In genomic region chr22:30433773-30434172, GRCh38 we compare ENCODE assay signal across 20 cellular contexts. TPM values are rescaled to one million over a fixed set of nuclear protein-coding genes. Genes with fewer than 3 reads are reported as not detected.
DNase-seq lines count a peak whose midpoint lies in the region; ATAC-seq and TF ChIP-seq lines count a peak whose summit lies in the region.
"Had no signal": no experiment of that assay in that cellular context is flagged by ENCODE, and none has a peak within 500 bp of the region (broad histone marks: within the 10 kb centered on the region; RNA-seq: fewer than 3 reads in every experiment).

No MANE protein-coding gene starts in this region.

- DNase-seq in activated CD8-positive, alpha-beta T cell treated with anti-CD3 and anti-CD28 coated beads for 36 hours: peak; percentile 51
- no peak for DNase-seq in activated CD8-positive, alpha-beta T cell treated with anti-CD3 and anti-CD28 coated beads, Interleukin-2, amount 10 ng/mL, durations not matched to agents 7 days and 5 days
- no peak for DNase-seq in T-helper 17 cell
- peak; percentile 29 for DNase-seq in myocyte (ENCODE audit: low read depth)
- no peak for DNase-seq in foreskin fibroblast
- no peak for DNase-seq in OCI-M1 (lab: John Stamatoyannopoulos, UW)
- DNase-seq: 8988T, C1 segment of cervical spinal cord, COR-L47, Kasumi-1, NCI-H1417, NCI-H1930, NCI-H2171 treated with DMSO at 0.1 percent for 48 hours, NCI-H774 had no signal

- peaks cover 3% of the 10 kb centered on the region for H3K9me3 ChIP-seq in T-helper 17 cell (ENCODE audit: control insufficient read depth, low read length, poor library complexity, severe bottlenecking)

- intact Hi-C loops in activated CD8-positive, alpha-beta T cell treated with anti-CD3 and anti-CD28 coated beads for 36 hours (cut with micrococcal nuclease): no loop called here

- CTCF ChIA-PET in activated CD8-positive, alpha-beta T cell treated with anti-CD3 and anti-CD28 coated beads for 36 hours (lab: Charles Lee): interaction anchor here (1.4 to 7.1 kb wide), 5 partner anchors 10 to 146 kb away, joined by 5 to 65 read pairs (median 6); partner anchors contain the start of genes MTFP1, RNF215 and SEC14L2
- CTCF ChIA-PET in activated CD8-positive, alpha-beta T cell treated with anti-CD3 and anti-CD28 coated beads, Interleukin-2, amount 10 ng/mL, durations not matched to agents 7 days and 5 days (lab: Charles Lee): interaction anchor here (1.9 to 2.8 kb wide), 3 partner anchors 9 to 41 kb away, joined by 8 to 12 read pairs (median 9); partner anchors contain the start of gene MTFP1

- peak overlapping the region; percentile 96 for H3K27ac Mint-ChIP-seq in activated CD8-positive, alpha-beta T cell treated with anti-CD3 and anti-CD28 coated beads for 36 hours
- H3K27ac Mint-ChIP-seq in activated CD8-positive, alpha-beta T cell treated with anti-CD3 and anti-CD28 coated beads, Interleukin-2, amount 10 ng/mL, durations not matched to agents 7 days and 5 days: no peak overlapping the region
- peak overlapping the region; percentile 80 for H3K27ac Mint-ChIP-seq in T-helper 17 cell
- H3K27ac Mint-ChIP-seq in stimulated activated naive CD8-positive, alpha-beta T cell treated with anti-CD3 and anti-CD28 coated beads, Interleukin-15, Interleukin-2, amounts not matched to agents 100 ng/mL and 50 ng/mL, for 24 hours: peak overlapping the region; percentile 79

- H3K4me1 Mint-ChIP-seq in activated CD8-positive, alpha-beta T cell treated with anti-CD3 and anti-CD28 coated beads for 36 hours (ENCODE audit: low read depth): peaks cover 32% of the 10 kb centered on the region
- peaks cover 22% of the 10 kb centered on the region for H3K4me1 Mint-ChIP-seq in activated CD8-positive, alpha-beta T cell treated with anti-CD3 and anti-CD28 coated beads, Interleukin-2, amount 10 ng/mL, durations not matched to agents 7 days and 5 days (ENCODE audit: low read depth)
- H3K4me1 Mint-ChIP-seq in T-helper 17 cell: peaks cover 6% of the 10 kb centered on the region
- peaks cover 33% of the 10 kb centered on the region for H3K4me1 Mint-ChIP-seq in stimulated activated naive CD8-positive, alpha-beta T cell treated with anti-CD3 and anti-CD28 coated beads, Interleukin-15, Interleukin-2, amounts not matched to agents 100 ng/mL and 50 ng/mL, for 24 hours (ENCODE audit: low read depth)

- H3K9me3 Mint-ChIP-seq in activated CD8-positive, alpha-beta T cell treated with anti-CD3 and anti-CD28 coated beads for 36 hours: peaks cover 5% of the 10 kb centered on the region
- peaks cover 4% of the 10 kb centered on the region for H3K9me3 Mint-ChIP-seq in activated CD8-positive, alpha-beta T cell treated with anti-CD3 and anti-CD28 coated beads, Interleukin-2, amount 10 ng/mL, durations not matched to agents 7 days and 5 days (ENCODE audit: insufficient read depth)
- H3K9me3 Mint-ChIP-seq in stimulated activated naive CD8-positive, alpha-beta T cell treated with anti-CD3 and anti-CD28 coated beads, Interleukin-15, Interleukin-2, amounts not matched to agents 100 ng/mL and 50 ng/mL, for 24 hours: peaks cover 17% of the 10 kb centered on the region

- TF ChIP-seq CTCF in activated CD8-positive, alpha-beta T cell treated with anti-CD3 and anti-CD28 coated beads for 36 hours (IDR thresholded peaks at IDR 0.05): no peak
- TF ChIP-seq CTCF in foreskin fibroblast (IDR thresholded peaks at IDR 0.05; ENCODE audit: low read depth, low read length): no peak

- H3K4me3 ChIP-seq in foreskin fibroblast (ENCODE audit: low read depth in 1 of 2, low read length in 2 of 2): no peak overlapping the region

- peaks cover 28% of the 10 kb centered on the region for H3K36me3 Mint-ChIP-seq in activated CD8-positive, alpha-beta T cell treated with anti-CD3 and anti-CD28 coated beads for 36 hours (ENCODE audit: low read depth)
- peaks cover 24% of the 10 kb centered on the region for H3K36me3 Mint-ChIP-seq in activated CD8-positive, alpha-beta T cell treated with anti-CD3 and anti-CD28 coated beads, Interleukin-2, amount 10 ng/mL, durations not matched to agents 7 days and 5 days (ENCODE audit: low read depth)
- peaks cover 2% of the 10 kb centered on the region for H3K36me3 Mint-ChIP-seq in T-helper 17 cell (ENCODE audit: low read depth)
- H3K36me3 Mint-ChIP-seq in stimulated activated naive CD8-positive, alpha-beta T cell treated with anti-CD3 and anti-CD28 coated beads, Interleukin-15, Interleukin-2, amounts not matched to agents 100 ng/mL and 50 ng/mL, for 24 hours (ENCODE audit: low read depth): peaks cover 17% of the 10 kb centered on the region

- POLR2A ChIA-PET in activated CD8-positive, alpha-beta T cell treated with anti-CD3 and anti-CD28 coated beads for 36 hours (lab: Charles Lee): interaction anchor here (1.0 to 6.6 kb wide), 5 partner anchors 8 to 146 kb away, joined by 3 to 78 read pairs (median 3); partner anchors contain the start of gene MTFP1
- POLR2A ChIA-PET in activated CD8-positive, alpha-beta T cell treated with anti-CD3 and anti-CD28 coated beads, Interleukin-2, amount 10 ng/mL, durations not matched to agents 7 days and 5 days (lab: Charles Lee): interaction anchor here (7.1 kb wide), 1 partner anchor 9 kb away, joined by 39 read pairs; the partner anchor contains the start of gene MTFP1

- no peak overlapping the region for H3K4me3 Mint-ChIP-seq in activated CD8-positive, alpha-beta T cell treated with anti-CD3 and anti-CD28 coated beads for 36 hours
- no peak overlapping the region for H3K4me3 Mint-ChIP-seq in activated CD8-positive, alpha-beta T cell treated with anti-CD3 and anti-CD28 coated beads, Interleukin-2, amount 10 ng/mL, durations not matched to agents 7 days and 5 days
- no peak overlapping the region for H3K4me3 Mint-ChIP-seq in T-helper 17 cell
- peak overlapping the region; percentile 32 for H3K4me3 Mint-ChIP-seq in stimulated activated naive CD8-positive, alpha-beta T cell treated with anti-CD3 and anti-CD28 coated beads, Interleukin-15, Interleukin-2, amounts not matched to agents 100 ng/mL and 50 ng/mL, for 24 hours

- peak; percentile 38 for ATAC-seq in activated CD8-positive, alpha-beta T cell treated with anti-CD3 and anti-CD28 coated beads for 36 hours
- no peak for ATAC-seq in activated CD8-positive, alpha-beta T cell treated with anti-CD3 and anti-CD28 coated beads, Interleukin-2, amount 10 ng/mL, durations not matched to agents 7 days and 5 days
- ATAC-seq in T-helper 17 cell (no peak), HG02798 (IDR thresholded peaks at IDR 0.05; ENCODE audit: poor library complexity, unreplicated experiment) (no peak)
- ATAC-seq: Panc1, Right ventricle myocardium inferior had no signal

- H3K27me3 Mint-ChIP-seq in activated CD8-positive, alpha-beta T cell treated with anti-CD3 and anti-CD28 coated beads for 36 hours: peaks cover 3% of the 10 kb centered on the region
- H3K27me3 Mint-ChIP-seq in activated CD8-positive, alpha-beta T cell treated with anti-CD3 and anti-CD28 coated beads, Interleukin-2, amount 10 ng/mL, durations not matched to agents 7 days and 5 days (ENCODE audit: low read depth): peaks cover 11% of the 10 kb centered on the region
- peaks cover 8% of the 10 kb centered on the region for H3K27me3 Mint-ChIP-seq in T-helper 17 cell
- peaks cover 5% of the 10 kb centered on the region for H3K27me3 Mint-ChIP-seq in stimulated activated naive CD8-positive, alpha-beta T cell treated with anti-CD3 and anti-CD28 coated beads, Interleukin-15, Interleukin-2, amounts not matched to agents 100 ng/mL and 50 ng/mL, for 24 hours

RNA-seq across cellular contexts. Expression of gene MTFP1, which starts 8.2 kb away (rescaled TPM):
- total RNA-seq in activated CD8-positive, alpha-beta T cell treated with anti-CD3 and anti-CD28 coated beads for 36 hours: 10 to 100 TPM; 89.8 to 93.8 TPM
- total RNA-seq in activated CD8-positive, alpha-beta T cell treated with anti-CD3 and anti-CD28 coated beads, Interleukin-2, amount 10 ng/mL, durations not matched to agents 7 days and 5 days: 10 to 100 TPM; 67.4 to 68.0 TPM
- 10 to 100 TPM; 54.3 to 69.4 TPM for total RNA-seq in T-helper 17 cell
- total RNA-seq in myocyte: 10.6 and 16.3 TPM in 2 replicates
- 14.9 TPM for polyA plus RNA-seq in myocyte (2012)

RNA-seq across cellular contexts. Expression of gene SEC14L2, which starts 37.0 kb away (rescaled TPM):
- total RNA-seq in activated CD8-positive, alpha-beta T cell treated with anti-CD3 and anti-CD28 coated beads for 36 hours: 10 to 100 TPM; 15.1 to 15.4 TPM
- total RNA-seq in activated CD8-positive, alpha-beta T cell treated with anti-CD3 and anti-CD28 coated beads, Interleukin-2, amount 10 ng/mL, durations not matched to agents 7 days and 5 days: 10 to 100 TPM in 1 of 2 experiments, 1 to 10 TPM in 1; 9.7 to 13.1 TPM
- total RNA-seq in T-helper 17 cell (10 to 100 TPM; 37.2 to 62.6 TPM), myocyte (3.4 and 12.2 TPM in 2 replicates)
- 116 TPM for polyA plus RNA-seq in myocyte (2012)

RNA-seq across cellular contexts. Expression of gene SEC14L3, which starts 38.0 kb away (rescaled TPM):
- not detected for total RNA-seq in activated CD8-positive, alpha-beta T cell treated with anti-CD3 and anti-CD28 coated beads for 36 hours
- total RNA-seq in activated CD8-positive, alpha-beta T cell treated with anti-CD3 and anti-CD28 coated beads, Interleukin-2, amount 10 ng/mL, durations not matched to agents 7 days and 5 days: not detected
- total RNA-seq in T-helper 17 cell: not detected
- not detected in 2 replicates for total RNA-seq in myocyte
- polyA plus RNA-seq in myocyte (2012): not detected
- total RNA-seq: H1, NCI-H460, Right ventricle myocardium inferior had no signal
- polyA plus RNA-seq: H1 had no signal

RNA-seq across cellular contexts. Expression of gene RNF215, which starts 46.6 kb away (rescaled TPM):
- total RNA-seq in activated CD8-positive, alpha-beta T cell treated with anti-CD3 and anti-CD28 coated beads for 36 hours: 1 to 10 TPM; 7.1 to 7.2 TPM
- total RNA-seq in activated CD8-positive, alpha-beta T cell treated with anti-CD3 and anti-CD28 coated beads, Interleukin-2, amount 10 ng/mL, durations not matched to agents 7 days and 5 days: 10 to 100 TPM; 12.0 to 14.6 TPM
- total RNA-seq in T-helper 17 cell: 10 to 100 TPM in 1 of 2 donors, 1 to 10 TPM in 1; 4.9 to 12.3 TPM
- 20.1 and 28.3 TPM in 2 replicates for total RNA-seq in myocyte
- 38.7 TPM for polyA plus RNA-seq in myocyte (2012)

Comparison
In these comparisons a context has a peak if more than half of its experiments do, and no peak if none do; other contexts are left out.
1. DNase-seq: peak in activated CD8-positive, alpha-beta T cell treated with anti-CD3 and anti-CD28 coated beads for 36 hours (single experiment) and myocyte (single experiment); none in activated CD8-positive, alpha-beta T cell treated with anti-CD3 and anti-CD28 coated beads, Interleukin-2, amount 10 ng/mL, durations not matched to agents 7 days and 5 days (single experiment), T-helper 17 cell (0 of 3), foreskin fibroblast (0 of 2) and OCI-M1 (single experiment).